20 cellular contexts compared by ENCODE assay signal in the genomic region with DNA sequence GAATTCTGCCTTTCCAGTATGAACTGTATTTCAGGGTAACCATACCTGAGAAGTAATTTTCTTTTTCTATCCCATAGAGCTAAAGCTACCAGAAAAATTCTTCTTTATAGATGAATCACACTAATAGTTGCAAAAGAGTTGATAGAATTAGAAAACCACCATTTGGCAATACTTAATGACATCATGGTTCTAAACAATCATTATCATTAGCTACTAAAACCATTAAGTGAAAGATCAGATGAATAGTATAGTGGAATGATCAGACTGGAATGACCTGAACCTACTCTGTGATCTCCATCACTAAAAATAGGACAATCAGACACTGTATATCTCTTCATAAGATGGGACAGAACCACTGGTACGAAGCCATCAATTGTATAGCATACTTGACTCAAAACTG.
DNase-seq lines count a peak whose midpoint lies in the region; ATAC-seq lines count a peak whose summit lies in the region.
"Had no signal": no experiment of that assay in that cellular context is flagged by ENCODE, and none has a peak within 500 bp of the region (broad histone marks: within the 10 kb centered on the region; RNA-seq: fewer than 3 reads in every experiment).

No MANE protein-coding gene starts in this region.

- H3K9me3 Mint-ChIP-seq in stimulated activated naive CD8-positive, alpha-beta T cell treated with anti-CD3 and anti-CD28 coated beads, Interleukin-15, Interleukin-2, amounts not matched to agents 100 ng/mL and 50 ng/mL, for 24 hours = no peaks in the 10 kb centered on the region
- no peaks in the 10 kb centered on the region for H3K9me3 Mint-ChIP-seq in effector memory CD8-positive, alpha-beta T cell
- H3K9me3 Mint-ChIP-seq: GM23338 had no signal

- H3K4me1 Mint-ChIP-seq in stimulated activated naive CD8-positive, alpha-beta T cell treated with anti-CD3 and anti-CD28 coated beads, Interleukin-15, Interleukin-2, amounts not matched to agents 100 ng/mL and 50 ng/mL, for 24 hours (ENCODE audit: low read depth) = peaks cover 37% of the 10 kb centered on the region
- H3K4me1 Mint-ChIP-seq in effector memory CD8-positive, alpha-beta T cell (ENCODE audit: low read depth in 2 of 2) = peaks cover 5 to 18% of the 10 kb centered on the region in 2 donors

- peak; percentile 28 to 48 for ATAC-seq in activated CD4-positive, CD25-positive, alpha-beta regulatory T cell treated with anti-CD3 and anti-CD28 coated beads, Interleukin-2, amount 50 U/mL, for 24 hours
- ATAC-seq in stimulated activated naive CD8-positive, alpha-beta T cell treated with anti-CD3 and anti-CD28 coated beads, Interleukin-15, Interleukin-2, amounts not matched to agents 100 U/mL and 50 U/mL, for 24 hours = no peak
- no peak for ATAC-seq in effector memory CD8-positive, alpha-beta T cell (replicated peaks)
- ATAC-seq in GM21723 (IDR thresholded peaks at IDR 0.05; ENCODE audit: unreplicated experiment) = no peak
- ATAC-seq in GM19463 (IDR thresholded peaks at IDR 0.05; ENCODE audit: unreplicated experiment) = no peak
- ATAC-seq in GM21515 (IDR thresholded peaks at IDR 0.05; ENCODE audit: unreplicated experiment) = no peak
- ATAC-seq: GM12878, GM23338 had no signal

- no peak overlapping the region for H3K4me3 Mint-ChIP-seq in stimulated activated naive CD8-positive, alpha-beta T cell treated with anti-CD3 and anti-CD28 coated beads, Interleukin-15, Interleukin-2, amounts not matched to agents 100 ng/mL and 50 ng/mL, for 24 hours
- H3K4me3 Mint-ChIP-seq in effector memory CD8-positive, alpha-beta T cell = no peak overlapping the region
- H3K4me3 Mint-ChIP-seq: GM23338 had no signal

- peaks cover 87% of the 10 kb centered on the region for H3K36me3 Mint-ChIP-seq in stimulated activated naive CD8-positive, alpha-beta T cell treated with anti-CD3 and anti-CD28 coated beads, Interleukin-15, Interleukin-2, amounts not matched to agents 100 ng/mL and 50 ng/mL, for 24 hours (ENCODE audit: low read depth)
- peaks cover 100% of the 10 kb centered on the region for H3K36me3 Mint-ChIP-seq in effector memory CD8-positive, alpha-beta T cell (ENCODE audit: insufficient read depth)

- peak overlapping the region; percentile 59 for H3K27ac Mint-ChIP-seq in stimulated activated naive CD8-positive, alpha-beta T cell treated with anti-CD3 and anti-CD28 coated beads, Interleukin-15, Interleukin-2, amounts not matched to agents 100 ng/mL and 50 ng/mL, for 24 hours
- peak overlapping the region; percentile 79 to 88 for H3K27ac Mint-ChIP-seq in effector memory CD8-positive, alpha-beta T cell
- H3K27ac Mint-ChIP-seq: GM23338 had no signal

- H3K27me3 Mint-ChIP-seq in stimulated activated naive CD8-positive, alpha-beta T cell treated with anti-CD3 and anti-CD28 coated beads, Interleukin-15, Interleukin-2, amounts not matched to agents 100 ng/mL and 50 ng/mL, for 24 hours = no peaks in the 10 kb centered on the region
- H3K27me3 Mint-ChIP-seq in effector memory CD8-positive, alpha-beta T cell = no peaks in the 10 kb centered on the region

- DNase-seq in activated CD4-positive, CD25-positive, alpha-beta regulatory T cell treated with anti-CD3 and anti-CD28 coated beads, Interleukin-2, amount 50 U/mL, for 72 hours = no peak
- DNase-seq in stimulated activated naive CD8-positive, alpha-beta T cell treated with anti-CD3 and anti-CD28 coated beads, Interleukin-15, Interleukin-2, amounts not matched to agents 100 U/mL and 50 U/mL, for 24 hours = no peak
- no peak for DNase-seq in effector memory CD8-positive, alpha-beta T cell
- DNase-seq: 8988T, C1 segment of cervical spinal cord, Calu3, DMS79, MV-4-11, NCI-H1417 treated with DMSO at 0.1 percent for 48 hours, NCI-H2029 treated with DMSO at 0.1 percent for 48 hours, NCI-H510A treated with DMSO at 0.1 percent for 48 hours, Peyer's patch, Right ventricle myocardium superior had no signal

Comparison
In these comparisons a context has a peak if more than half of its experiments do, and no peak if none do; other contexts are left out.
1. ATAC-seq: peak in activated CD4-positive, CD25-positive, alpha-beta regulatory T cell treated with anti-CD3 and anti-CD28 coated beads, Interleukin-2, amount 50 U/mL, for 24 hours (2 of 2); none in stimulated activated naive CD8-positive, alpha-beta T cell treated with anti-CD3 and anti-CD28 coated beads, Interleukin-15, Interleukin-2, amounts not matched to agents 100 U/mL and 50 U/mL, for 24 hours (single experiment), effector memory CD8-positive, alpha-beta T cell (single experiment), GM21723 (single experiment), GM19463 (single experiment) and GM21515 (single experiment).